In the genomic region with DNA sequence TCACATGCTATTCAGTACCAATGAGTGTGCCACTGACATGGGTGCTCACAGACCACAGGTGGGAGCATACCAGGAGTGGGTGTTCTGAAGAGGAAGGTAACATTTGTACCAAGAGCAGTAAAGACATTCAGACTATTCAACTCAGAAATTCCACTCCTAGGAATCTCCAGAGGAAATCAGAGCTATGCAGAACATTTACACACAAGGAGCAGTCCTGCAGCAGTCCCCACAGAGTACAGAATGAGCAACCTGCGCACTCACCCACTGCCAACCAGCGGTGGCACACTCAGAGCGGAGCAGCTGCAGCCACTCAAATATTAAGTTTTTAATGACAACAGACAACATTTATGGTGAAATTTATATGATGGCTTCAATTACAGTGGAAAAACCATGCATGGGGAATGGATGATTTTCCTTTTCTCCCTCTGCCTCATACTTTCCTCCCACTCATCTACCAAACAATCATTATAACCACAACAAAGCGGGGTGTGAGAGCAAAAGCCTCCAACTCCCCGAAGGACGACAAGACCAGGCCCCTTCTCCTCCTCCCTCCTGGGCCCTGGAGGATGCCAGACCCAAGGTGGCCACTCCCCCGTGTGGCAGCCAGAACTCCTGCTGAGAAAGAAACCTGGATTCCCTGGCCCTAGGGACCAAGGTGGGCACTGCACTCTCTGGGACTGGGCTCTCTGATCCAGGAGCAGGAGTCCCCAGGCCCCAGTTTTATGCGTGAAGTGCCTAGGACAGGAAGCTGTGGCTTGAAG, we compare ENCODE assay signal across 8 cellular contexts. TPM values are rescaled to one million over a fixed set of nuclear protein-coding genes. Genes with fewer than 3 reads are reported as not detected.
A peak's percentile ranks its signal among the peaks of the same experiment; 100 is the strongest.
DNase-seq lines count a peak whose midpoint lies in the region; ATAC-seq and TF ChIP-seq lines count a peak whose summit lies in the region.

No MANE protein-coding gene starts in this region.

- H3K27ac Mint-ChIP-seq in activated T-cell treated with anti-CD3 and anti-CD28 coated beads, Interleukin-2, amount 50 U/mL, for 24 hours, result peak overlapping the region; percentile 47
- no peak overlapping the region for H3K27ac Mint-ChIP-seq in activated T-cell treated with anti-CD3 and anti-CD28 coated beads, Interleukin-2, amount 50 U/mL, for 72 hours
- H3K27ac Mint-ChIP-seq in stimulated activated effector memory CD8-positive, alpha-beta T cell treated with anti-CD3 and anti-CD28 coated beads, Interleukin-12 subunit alpha, Interleukin-12 subunit beta, amount 100 ng/mL, for 72 hours, result peak overlapping the region; percentile 10

- no peak for ATAC-seq in activated T-cell treated with anti-CD3 and anti-CD28 coated beads, Interleukin-2, amount 50 U/mL, for 72 hours (replicated peaks in 1 of 2)
- ATAC-seq in SK-N-SH treated with all-trans-retinoic acid at 6 μM for 48 hours (peak; percentile 86), GM18907 (IDR thresholded peaks at IDR 0.05; ENCODE audit: unreplicated experiment) (no peak)
- ATAC-seq in stimulated activated effector memory CD8-positive, alpha-beta T cell treated with anti-CD3 and anti-CD28 coated beads, Interleukin-12 subunit alpha, Interleukin-12 subunit beta, amount 100 ng/mL, for 72 hours, result no peak

- H3K27me3 Mint-ChIP-seq in activated T-cell treated with anti-CD3 and anti-CD28 coated beads, Interleukin-2, amount 50 U/mL, for 24 hours, result no peaks in the 10 kb centered on the region
- H3K27me3 Mint-ChIP-seq in activated T-cell treated with anti-CD3 and anti-CD28 coated beads, Interleukin-2, amount 50 U/mL, for 72 hours (ENCODE audit: low read depth), result no peaks in the 10 kb centered on the region

- DNase-seq in activated T-cell treated with anti-CD3 and anti-CD28 coated beads, Interleukin-2, amount 50 U/mL, for 24 hours, result peak; percentile 32
- DNase-seq in activated T-cell treated with anti-CD3 and anti-CD28 coated beads, Interleukin-2, amount 50 U/mL, for 72 hours, result no peak
- DNase-seq in fibroblast of villous mesenchyme (ENCODE audit: low read depth), result peak; percentile 53
- peak in 1 of 2 donors; percentile 1 for DNase-seq in stimulated activated effector memory CD8-positive, alpha-beta T cell treated with anti-CD3 and anti-CD28 coated beads, Interleukin-12 subunit alpha, Interleukin-12 subunit beta, amount 100 ng/mL, for 72 hours (ENCODE audit: low spot score in 2 of 2)
- DNase-seq in GM20000 (ENCODE audit: low spot score), result no peak
- no peak for DNase-seq in NCI-H128 (lab: John Stamatoyannopoulos, UW; ENCODE audit: unreplicated experiment)

- H3K9me3 Mint-ChIP-seq in activated T-cell treated with anti-CD3 and anti-CD28 coated beads, Interleukin-2, amount 50 U/mL, for 24 hours, result no peaks in the 10 kb centered on the region
- H3K9me3 Mint-ChIP-seq in activated T-cell treated with anti-CD3 and anti-CD28 coated beads, Interleukin-2, amount 50 U/mL, for 72 hours, result no peaks in the 10 kb centered on the region
- H3K9me3 Mint-ChIP-seq in stimulated activated effector memory CD8-positive, alpha-beta T cell treated with anti-CD3 and anti-CD28 coated beads, Interleukin-12 subunit alpha, Interleukin-12 subunit beta, amount 100 ng/mL, for 72 hours, result no peaks in the 10 kb centered on the region

- H3K4me3 ChIP-seq in fibroblast of villous mesenchyme (ENCODE audit: low read depth, low read length), result no peak overlapping the region

- H3K4me3 Mint-ChIP-seq in activated T-cell treated with anti-CD3 and anti-CD28 coated beads, Interleukin-2, amount 50 U/mL, for 24 hours, result no peak overlapping the region
- H3K4me3 Mint-ChIP-seq in activated T-cell treated with anti-CD3 and anti-CD28 coated beads, Interleukin-2, amount 50 U/mL, for 72 hours, result no peak overlapping the region
- no peak overlapping the region for H3K4me3 Mint-ChIP-seq in stimulated activated effector memory CD8-positive, alpha-beta T cell treated with anti-CD3 and anti-CD28 coated beads, Interleukin-12 subunit alpha, Interleukin-12 subunit beta, amount 100 ng/mL, for 72 hours

- H3K36me3 Mint-ChIP-seq in activated T-cell treated with anti-CD3 and anti-CD28 coated beads, Interleukin-2, amount 50 U/mL, for 24 hours (ENCODE audit: low read depth), result peaks cover 22% of the 10 kb centered on the region
- peaks cover 0 to 1% of the 10 kb centered on the region in 2 donors for H3K36me3 Mint-ChIP-seq in activated T-cell treated with anti-CD3 and anti-CD28 coated beads, Interleukin-2, amount 50 U/mL, for 72 hours (ENCODE audit: insufficient read depth in 2 of 2)
- no peaks in the 10 kb centered on the region for H3K36me3 Mint-ChIP-seq in stimulated activated effector memory CD8-positive, alpha-beta T cell treated with anti-CD3 and anti-CD28 coated beads, Interleukin-12 subunit alpha, Interleukin-12 subunit beta, amount 100 ng/mL, for 72 hours

- peaks cover 60% of the 10 kb centered on the region for H3K4me1 Mint-ChIP-seq in activated T-cell treated with anti-CD3 and anti-CD28 coated beads, Interleukin-2, amount 50 U/mL, for 24 hours (ENCODE audit: low read depth)
- H3K4me1 Mint-ChIP-seq in activated T-cell treated with anti-CD3 and anti-CD28 coated beads, Interleukin-2, amount 50 U/mL, for 72 hours (ENCODE audit: low read depth), result peaks cover 63% of the 10 kb centered on the region
- peaks cover 72% of the 10 kb centered on the region for H3K4me1 Mint-ChIP-seq in stimulated activated effector memory CD8-positive, alpha-beta T cell treated with anti-CD3 and anti-CD28 coated beads, Interleukin-12 subunit alpha, Interleukin-12 subunit beta, amount 100 ng/mL, for 72 hours

- TF ChIP-seq CTCF in fibroblast of villous mesenchyme (IDR thresholded peaks at IDR 0.05; ENCODE audit: insufficient read depth, low read depth, low read length) (peak; percentile 58), GM20000 (IDR thresholded peaks at IDR 0.05; ENCODE audit: extremely low read depth, missing control alignments) (no peak)

TF ChIP-seq in SK-N-SH treated with all-trans-retinoic acid at 6 μM for 48 hours, 23 proteins besides CTCF, POLR2A, EP300 and RAD21:
- TF ChIP-seq, protein P1, sequence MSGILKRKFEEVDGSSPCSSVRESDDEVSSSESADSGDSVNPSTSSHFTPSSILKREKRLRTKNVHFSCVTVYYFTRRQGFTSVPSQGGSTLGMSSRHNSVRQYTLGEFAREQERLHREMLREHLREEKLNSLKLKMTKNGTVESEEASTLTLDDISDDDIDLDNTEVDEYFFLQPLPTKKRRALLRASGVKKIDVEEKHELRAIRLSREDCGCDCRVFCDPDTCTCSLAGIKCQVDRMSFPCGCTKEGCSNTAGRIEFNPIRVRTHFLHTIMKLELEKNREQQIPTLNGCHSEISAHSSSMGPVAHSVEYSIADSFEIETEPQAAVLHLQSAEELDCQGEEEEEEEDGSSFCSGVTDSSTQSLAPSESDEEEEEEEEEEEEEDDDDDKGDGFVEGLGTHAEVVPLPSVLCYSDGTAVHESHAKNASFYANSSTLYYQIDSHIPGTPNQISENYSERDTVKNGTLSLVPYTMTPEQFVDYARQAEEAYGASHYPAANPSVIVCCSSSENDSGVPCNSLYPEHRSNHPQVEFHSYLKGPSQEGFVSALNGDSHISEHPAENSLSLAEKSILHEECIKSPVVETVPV (CRISPR knock-in tag; IDR thresholded peaks at IDR 0.05), result no peak
- TF ChIP-seq RARB (CRISPR knock-in tag; IDR thresholded peaks at IDR 0.05) (no peak), GLIS3 (CRISPR knock-in tag; IDR thresholded peaks at IDR 0.05) (no peak), ZNF565 (CRISPR knock-in tag; conservative IDR thresholded peaks at IDR 0.05; ENCODE audit: low read depth) (no peak), ZC3H10 (CRISPR knock-in tag; IDR thresholded peaks at IDR 0.05) (no peak), ZFP3 (CRISPR knock-in tag; IDR thresholded peaks at IDR 0.05) (no peak), TCF4 (CRISPR knock-in tag; IDR thresholded peaks at IDR 0.05; ENCODE audit: borderline replicate concordance) (no peak), ESRRG (CRISPR knock-in tag; IDR thresholded peaks at IDR 0.05) (no peak), TOX (CRISPR knock-in tag; IDR thresholded peaks at IDR 0.05; ENCODE audit: borderline replicate concordance) (no peak)
- TF ChIP-seq, protein P2, sequence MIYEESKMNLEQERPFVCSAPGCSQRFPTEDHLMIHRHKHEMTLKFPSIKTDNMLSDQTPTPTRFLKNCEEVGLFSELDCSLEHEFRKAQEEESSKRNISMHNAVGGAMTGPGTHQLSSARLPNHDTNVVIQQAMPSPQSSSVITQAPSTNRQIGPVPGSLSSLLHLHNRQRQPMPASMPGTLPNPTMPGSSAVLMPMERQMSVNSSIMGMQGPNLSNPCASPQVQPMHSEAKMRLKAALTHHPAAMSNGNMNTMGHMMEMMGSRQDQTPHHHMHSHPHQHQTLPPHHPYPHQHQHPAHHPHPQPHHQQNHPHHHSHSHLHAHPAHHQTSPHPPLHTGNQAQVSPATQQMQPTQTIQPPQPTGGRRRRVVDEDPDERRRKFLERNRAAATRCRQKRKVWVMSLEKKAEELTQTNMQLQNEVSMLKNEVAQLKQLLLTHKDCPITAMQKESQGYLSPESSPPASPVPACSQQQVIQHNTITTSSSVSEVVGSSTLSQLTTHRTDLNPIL (CRISPR knock-in tag; IDR thresholded peaks at IDR 0.05; ENCODE audit: low read depth), result no peak
- TF ChIP-seq, protein P3, sequence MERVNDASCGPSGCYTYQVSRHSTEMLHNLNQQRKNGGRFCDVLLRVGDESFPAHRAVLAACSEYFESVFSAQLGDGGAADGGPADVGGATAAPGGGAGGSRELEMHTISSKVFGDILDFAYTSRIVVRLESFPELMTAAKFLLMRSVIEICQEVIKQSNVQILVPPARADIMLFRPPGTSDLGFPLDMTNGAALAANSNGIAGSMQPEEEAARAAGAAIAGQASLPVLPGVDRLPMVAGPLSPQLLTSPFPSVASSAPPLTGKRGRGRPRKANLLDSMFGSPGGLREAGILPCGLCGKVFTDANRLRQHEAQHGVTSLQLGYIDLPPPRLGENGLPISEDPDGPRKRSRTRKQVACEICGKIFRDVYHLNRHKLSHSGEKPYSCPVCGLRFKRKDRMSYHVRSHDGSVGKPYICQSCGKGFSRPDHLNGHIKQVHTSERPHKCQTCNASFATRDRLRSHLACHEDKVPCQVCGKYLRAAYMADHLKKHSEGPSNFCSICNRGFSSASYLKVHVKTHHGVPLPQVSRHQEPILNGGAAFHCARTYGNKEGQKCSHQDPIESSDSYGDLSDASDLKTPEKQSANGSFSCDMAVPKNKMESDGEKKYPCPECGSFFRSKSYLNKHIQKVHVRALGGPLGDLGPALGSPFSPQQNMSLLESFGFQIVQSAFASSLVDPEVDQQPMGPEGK (CRISPR knock-in tag; IDR thresholded peaks at IDR 0.05; ENCODE audit: borderline replicate concordance), result no peak

RNA-seq across cellular contexts. Expression of a gene that starts 5.4 kb away (rescaled TPM):
- 10 to 100 TPM; 10.6 to 11.3 TPM for total RNA-seq in activated T-cell treated with anti-CD3 and anti-CD28 coated beads, Interleukin-2, amount 50 U/mL, for 72 hours
- total RNA-seq in fibroblast of villous mesenchyme, result 17.1 and 19.9 TPM in 2 replicates

Comparison
In these comparisons a context has a peak if more than half of its experiments do, and no peak if none do; other contexts are left out.
1. DNase-seq: peak in activated T-cell treated with anti-CD3 and anti-CD28 coated beads, Interleukin-2, amount 50 U/mL, for 24 hours (single experiment) and fibroblast of villous mesenchyme (single experiment); none in activated T-cell treated with anti-CD3 and anti-CD28 coated beads, Interleukin-2, amount 50 U/mL, for 72 hours (0 of 2), GM20000 (single experiment) and NCI-H128 (single experiment).